ENCODE assay signal across 2 cellular contexts in the genomic region with DNA sequence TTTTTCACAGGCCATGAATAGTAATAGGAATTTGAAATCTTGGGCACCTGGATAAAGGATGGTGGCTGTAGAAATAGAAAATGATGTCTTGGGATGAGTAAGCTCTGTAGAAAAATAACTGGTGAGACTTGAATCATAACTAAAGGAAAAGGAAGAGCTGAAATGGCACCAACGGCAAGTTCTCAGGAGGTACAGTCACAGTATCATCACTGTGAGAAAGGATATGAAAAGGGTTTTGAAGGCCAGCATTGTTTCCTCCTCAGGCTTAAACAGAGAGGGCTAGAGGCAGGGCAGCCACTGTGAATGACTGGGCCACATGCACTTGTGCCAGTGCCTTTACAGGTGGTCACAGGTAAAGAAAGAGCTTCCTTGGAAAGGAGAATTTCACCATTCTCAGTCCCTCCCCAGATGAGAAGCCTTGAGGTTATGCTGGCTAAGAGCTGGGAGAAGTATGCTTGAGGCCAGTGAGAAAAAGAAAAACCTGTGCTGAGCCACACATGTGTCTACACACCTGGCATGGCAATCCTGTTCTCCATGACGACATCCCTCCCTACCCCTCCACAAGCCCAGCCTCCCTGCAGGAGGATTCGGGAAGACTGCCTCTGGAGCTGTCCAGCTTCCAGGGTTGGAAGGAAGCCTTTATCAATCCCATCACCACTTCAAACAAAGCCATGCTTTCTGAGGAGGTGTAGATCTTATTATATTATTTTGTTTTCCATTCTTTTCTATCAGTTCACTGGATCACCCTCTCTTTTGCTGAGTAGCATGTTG.
TF ChIP-seq lines count a peak whose summit lies in the region.

No MANE protein-coding gene starts in this region.

TF ChIP-seq in HEK293, 187 proteins besides CTCF, POLR2A, EP300 and RAD21 (continued from another document):
- TF ChIP-seq, protein P1, sequence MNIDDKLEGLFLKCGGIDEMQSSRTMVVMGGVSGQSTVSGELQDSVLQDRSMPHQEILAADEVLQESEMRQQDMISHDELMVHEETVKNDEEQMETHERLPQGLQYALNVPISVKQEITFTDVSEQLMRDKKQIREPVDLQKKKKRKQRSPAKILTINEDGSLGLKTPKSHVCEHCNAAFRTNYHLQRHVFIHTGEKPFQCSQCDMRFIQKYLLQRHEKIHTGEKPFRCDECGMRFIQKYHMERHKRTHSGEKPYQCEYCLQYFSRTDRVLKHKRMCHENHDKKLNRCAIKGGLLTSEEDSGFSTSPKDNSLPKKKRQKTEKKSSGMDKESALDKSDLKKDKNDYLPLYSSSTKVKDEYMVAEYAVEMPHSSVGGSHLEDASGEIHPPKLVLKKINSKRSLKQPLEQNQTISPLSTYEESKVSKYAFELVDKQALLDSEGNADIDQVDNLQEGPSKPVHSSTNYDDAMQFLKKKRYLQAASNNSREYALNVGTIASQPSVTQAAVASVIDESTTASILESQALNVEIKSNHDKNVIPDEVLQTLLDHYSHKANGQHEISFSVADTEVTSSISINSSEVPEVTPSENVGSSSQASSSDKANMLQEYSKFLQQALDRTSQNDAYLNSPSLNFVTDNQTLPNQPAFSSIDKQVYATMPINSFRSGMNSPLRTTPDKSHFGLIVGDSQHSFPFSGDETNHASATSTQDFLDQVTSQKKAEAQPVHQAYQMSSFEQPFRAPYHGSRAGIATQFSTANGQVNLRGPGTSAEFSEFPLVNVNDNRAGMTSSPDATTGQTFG (tag by site-specific recombination; IDR thresholded peaks at IDR 0.05; ENCODE audit: borderline replicate concordance): no peak

TF ChIP-seq in WTC11, 78 proteins besides CTCF, POLR2A, EP300 and RAD21 (continued from another document):
- TF ChIP-seq, protein P2, sequence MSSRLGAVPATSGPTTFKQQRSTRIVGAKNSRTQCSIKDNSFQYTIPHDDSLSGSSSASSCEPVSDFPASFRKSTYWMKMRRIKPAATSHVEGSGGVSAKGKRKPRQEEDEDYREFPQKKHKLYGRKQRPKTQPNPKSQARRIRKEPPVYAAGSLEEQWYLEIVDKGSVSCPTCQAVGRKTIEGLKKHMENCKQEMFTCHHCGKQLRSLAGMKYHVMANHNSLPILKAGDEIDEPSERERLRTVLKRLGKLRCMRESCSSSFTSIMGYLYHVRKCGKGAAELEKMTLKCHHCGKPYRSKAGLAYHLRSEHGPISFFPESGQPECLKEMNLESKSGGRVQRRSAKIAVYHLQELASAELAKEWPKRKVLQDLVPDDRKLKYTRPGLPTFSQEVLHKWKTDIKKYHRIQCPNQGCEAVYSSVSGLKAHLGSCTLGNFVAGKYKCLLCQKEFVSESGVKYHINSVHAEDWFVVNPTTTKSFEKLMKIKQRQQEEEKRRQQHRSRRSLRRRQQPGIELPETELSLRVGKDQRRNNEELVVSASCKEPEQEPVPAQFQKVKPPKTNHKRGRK (CRISPR knock-in tag; IDR thresholded peaks at IDR 0.05; ENCODE audit: borderline replicate concordance): no peak
- TF ChIP-seq EMX1 (CRISPR knock-in tag; IDR thresholded peaks at IDR 0.05) (no peak), KAT7 (CRISPR knock-in tag; IDR thresholded peaks at IDR 0.05; ENCODE audit: borderline replicate concordance) (no peak), ZNF671 (CRISPR knock-in tag; IDR thresholded peaks at IDR 0.05) (no peak), OVOL2 (CRISPR knock-in tag; IDR thresholded peaks at IDR 0.05; ENCODE audit: borderline replicate concordance) (no peak), RORB (CRISPR knock-in tag; IDR thresholded peaks at IDR 0.05) (no peak)
- TF ChIP-seq, protein P3, sequence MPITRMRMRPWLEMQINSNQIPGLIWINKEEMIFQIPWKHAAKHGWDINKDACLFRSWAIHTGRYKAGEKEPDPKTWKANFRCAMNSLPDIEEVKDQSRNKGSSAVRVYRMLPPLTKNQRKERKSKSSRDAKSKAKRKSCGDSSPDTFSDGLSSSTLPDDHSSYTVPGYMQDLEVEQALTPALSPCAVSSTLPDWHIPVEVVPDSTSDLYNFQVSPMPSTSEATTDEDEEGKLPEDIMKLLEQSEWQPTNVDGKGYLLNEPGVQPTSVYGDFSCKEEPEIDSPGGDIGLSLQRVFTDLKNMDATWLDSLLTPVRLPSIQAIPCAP (CRISPR knock-in tag; IDR thresholded peaks at IDR 0.05): no peak
- TF ChIP-seq, protein P4, sequence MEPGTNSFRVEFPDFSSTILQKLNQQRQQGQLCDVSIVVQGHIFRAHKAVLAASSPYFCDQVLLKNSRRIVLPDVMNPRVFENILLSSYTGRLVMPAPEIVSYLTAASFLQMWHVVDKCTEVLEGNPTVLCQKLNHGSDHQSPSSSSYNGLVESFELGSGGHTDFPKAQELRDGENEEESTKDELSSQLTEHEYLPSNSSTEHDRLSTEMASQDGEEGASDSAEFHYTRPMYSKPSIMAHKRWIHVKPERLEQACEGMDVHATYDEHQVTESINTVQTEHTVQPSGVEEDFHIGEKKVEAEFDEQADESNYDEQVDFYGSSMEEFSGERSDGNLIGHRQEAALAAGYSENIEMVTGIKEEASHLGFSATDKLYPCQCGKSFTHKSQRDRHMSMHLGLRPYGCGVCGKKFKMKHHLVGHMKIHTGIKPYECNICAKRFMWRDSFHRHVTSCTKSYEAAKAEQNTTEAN (CRISPR knock-in tag; IDR thresholded peaks at IDR 0.05): no peak
- TF ChIP-seq, protein P5, sequence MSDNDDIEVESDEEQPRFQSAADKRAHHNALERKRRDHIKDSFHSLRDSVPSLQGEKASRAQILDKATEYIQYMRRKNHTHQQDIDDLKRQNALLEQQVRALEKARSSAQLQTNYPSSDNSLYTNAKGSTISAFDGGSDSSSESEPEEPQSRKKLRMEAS (CRISPR knock-in tag; IDR thresholded peaks at IDR 0.05): no peak
- TF ChIP-seq, protein P6, sequence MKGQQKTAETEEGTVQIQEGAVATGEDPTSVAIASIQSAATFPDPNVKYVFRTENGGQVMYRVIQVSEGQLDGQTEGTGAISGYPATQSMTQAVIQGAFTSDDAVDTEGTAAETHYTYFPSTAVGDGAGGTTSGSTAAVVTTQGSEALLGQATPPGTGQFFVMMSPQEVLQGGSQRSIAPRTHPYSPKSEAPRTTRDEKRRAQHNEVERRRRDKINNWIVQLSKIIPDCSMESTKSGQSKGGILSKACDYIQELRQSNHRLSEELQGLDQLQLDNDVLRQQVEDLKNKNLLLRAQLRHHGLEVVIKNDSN (CRISPR knock-in tag; IDR thresholded peaks at IDR 0.05): no peak
